1 cellular context compared by ENCODE assay signal in genomic region chr19:42362891-42363440, GRCh38.
TF ChIP-seq lines count a peak whose summit lies in the region.

No MANE protein-coding gene starts in this region.

TF ChIP-seq in H1, 55 proteins besides CTCF, POLR2A, EP300 and RAD21:
- TF ChIP-seq POU5F1 (IDR thresholded peaks at IDR 0.05; ENCODE audit: low read depth, low read length) (no peak), CREB1 (IDR thresholded peaks at IDR 0.05) (no peak), RNF2 (IDR thresholded peaks at IDR 0.05; ENCODE audit: borderline replicate concordance, low read depth, low read length, missing control alignments, poor library complexity, severe bottlenecking) (no peak), SIX5 (IDR thresholded peaks at IDR 0.05; ENCODE audit: low read depth, low read length) (no peak), SP2 (IDR thresholded peaks at IDR 0.05; ENCODE audit: low read length) (no peak), KDM5A (IDR thresholded peaks at IDR 0.05; ENCODE audit: low read length) (no peak), EGR1 (IDR thresholded peaks at IDR 0.05; ENCODE audit: borderline replicate concordance, low read depth, low read length) (no peak), CHD7 (IDR thresholded peaks at IDR 0.05; ENCODE audit: insufficient replicate concordance, low read length) (no peak), BRCA1 (IDR thresholded peaks at IDR 0.05; ENCODE audit: low read depth, low read length) (no peak), RFX5 (IDR thresholded peaks at IDR 0.05; ENCODE audit: borderline replicate concordance, low read depth, low read length) (no peak), KDM1A (IDR thresholded peaks at IDR 0.05; ENCODE audit: borderline replicate concordance, low read length) (no peak), JUND (IDR thresholded peaks at IDR 0.05; ENCODE audit: low read length) (no peak), ATF3 (IDR thresholded peaks at IDR 0.05; ENCODE audit: insufficient read depth, low read depth, low read length) (no peak), TBP (IDR thresholded peaks at IDR 0.05; ENCODE audit: low read depth, low read length) (no peak), CHD1 (IDR thresholded peaks at IDR 0.05; ENCODE audit: low read depth, low read length) (no peak), EZH2 (IDR thresholded peaks at IDR 0.05; ENCODE audit: low read depth, low read length, severe bottlenecking) (no peak), BACH1 (IDR thresholded peaks at IDR 0.05; ENCODE audit: low read length) (no peak), ATF2 (IDR thresholded peaks at IDR 0.05; ENCODE audit: low read length) (no peak), BCL11A (IDR thresholded peaks at IDR 0.05; ENCODE audit: low read depth in 2 of 2, low read length in 2 of 2) (no peak), USF2 (IDR thresholded peaks at IDR 0.05; ENCODE audit: low read length) (no peak)
